Comparison of ENCODE assay signal across 30 cellular contexts in genomic region chr4:68259191-68259590, GRCh38. TPM values are rescaled to one million over a fixed set of nuclear protein-coding genes. Genes with fewer than 3 reads are reported as not detected.
DNase-seq lines count a peak whose midpoint lies in the region; ATAC-seq and TF ChIP-seq lines count a peak whose summit lies in the region.
"Had no signal": no experiment of that assay in that cellular context is flagged by ENCODE, and none has a peak within 500 bp of the region (broad histone marks: within the 10 kb centered on the region; RNA-seq: fewer than 3 reads in every experiment).

No MANE protein-coding gene starts in this region.

- H3K4me3 ChIP-seq in adipocyte (ENCODE audit: low read length) (no peak overlapping the region), lower leg skin (ENCODE audit: low read depth, poor library complexity, severe bottlenecking) (no peak overlapping the region), heart right ventricle (no peak overlapping the region), SK-N-SH (ENCODE audit: low read depth in 2 of 2, low read length in 1 of 2) (no peak overlapping the region)
- H3K4me3 ChIP-seq: BLaER1, GM12878 had no signal

- H3K79me2 ChIP-seq in SK-N-SH (ENCODE audit: insufficient read depth) = no peaks in the 10 kb centered on the region

- H3K9me2 ChIP-seq in SK-N-SH = no peaks in the 10 kb centered on the region

- TF ChIP-seq POLR2A in lower leg skin (IDR thresholded peaks at IDR 0.05) = no peak

- no peak for TF ChIP-seq EP300 in SK-N-SH (IDR thresholded peaks at IDR 0.05; ENCODE audit: borderline replicate concordance in 1 of 2, low read depth in 1 of 2, low read length in 1 of 2)

- H3K4me1 ChIP-seq in adipocyte (ENCODE audit: control insufficient read depth, insufficient read depth, low read length) = no peaks in the 10 kb centered on the region
- H3K4me1 ChIP-seq in foreskin keratinocyte = no peaks in the 10 kb centered on the region
- H3K4me1 ChIP-seq in heart right ventricle = no peaks in the 10 kb centered on the region
- H3K4me1 ChIP-seq in SK-N-SH (ENCODE audit: control insufficient read depth in 1 of 2, insufficient read depth in 2 of 2, low read depth in 1 of 2, low read length in 1 of 2) = no peaks in the 10 kb centered on the region
- H3K4me1 ChIP-seq: BE2C, BLaER1 had no signal

- H3K27ac ChIP-seq in epithelial cell of prostate (peak overlapping the region; percentile 34), foreskin keratinocyte (no peak overlapping the region), heart right ventricle (no peak overlapping the region), SK-N-SH (ENCODE audit: low read depth in 2 of 2, low read length in 1 of 2) (no peak overlapping the region)
- H3K27ac ChIP-seq: BLaER1 had no signal

- intact Hi-C loops in lower leg skin (cut with DNase I; ENCODE audit: low total_unique reads) = no loop called here
- intact Hi-C loops in heart right ventricle (cut with DNase I) = no loop called here

- H2AFZ ChIP-seq in SK-N-SH (ENCODE audit: low read depth) = no peak overlapping the region

- H3K27me3 ChIP-seq in adipocyte (replicated peaks; ENCODE audit: control insufficient read depth, insufficient read depth, low read length) = no peaks in the 10 kb centered on the region
- no peaks in the 10 kb centered on the region for H3K27me3 ChIP-seq in foreskin keratinocyte
- peaks cover 0 to 4% (median 0%) of the 10 kb centered on the region in 7 donors for H3K27me3 ChIP-seq in heart right ventricle
- no peaks in the 10 kb centered on the region; the same call in 1 of the 2 replicates for H3K27me3 ChIP-seq in SK-N-SH (ENCODE audit: insufficient read depth)
- H3K27me3 ChIP-seq: BE2C, BLaER1 had no signal

- H3K9ac ChIP-seq in adipocyte (ENCODE audit: low read length) = no peak overlapping the region
- H3K9ac ChIP-seq in SK-N-SH = no peak overlapping the region
- H3K9ac ChIP-seq: BLaER1 had no signal

- TF ChIP-seq CTCF in foreskin keratinocyte (conservative IDR thresholded peaks at IDR 0.05) (no peak), lower leg skin (IDR thresholded peaks at IDR 0.05) (no peak), heart right ventricle (IDR thresholded peaks at IDR 0.05) (no peak), SK-N-SH (IDR thresholded peaks at IDR 0.05) (no peak)

- no peak for TF ChIP-seq RAD21 in SK-N-SH (IDR thresholded peaks at IDR 0.05; ENCODE audit: low read length)

- peak; percentile 4 for DNase-seq in adipocyte (ENCODE audit: low read depth)
- DNase-seq in amniotic epithelial cell (ENCODE audit: low read depth) = peak; percentile 59
- DNase-seq in epithelial cell of prostate (ENCODE audit: low read depth, low spot score) = no peak
- DNase-seq in foreskin keratinocyte = peak in 1 of 2 donors; percentile 63
- no peak for DNase-seq in lower leg skin (ENCODE audit: low spot score in 2 of 2)
- no peak for DNase-seq in heart right ventricle
- no peak for DNase-seq in SK-N-SH
- no peak for DNase-seq in ecto neural progenitor cell (ENCODE audit: low spot score)
- DNase-seq: 8988T; ACHN; BE2C; C1 segment of cervical spinal cord; CD4-positive, alpha-beta memory T cell; CD4-positive, CD25-positive, alpha-beta regulatory T cell; CD8-positive, alpha-beta memory T cell; COR-L47; DMS 273 treated with DMSO at 0.1 percent for 48 hours; DMS153; DMS53; DMS79; DND-41; EL; GDM1 had no signal

- POLR2A ChIA-PET in SK-N-SH (lab: Yijun Ruan, JAX) = no interaction called here

- H3F3A ChIP-seq in SK-N-SH (replicated peaks; ENCODE audit: insufficient read depth) = no peaks in the 10 kb centered on the region

- H3K4me2 ChIP-seq in SK-N-SH = no peak overlapping the region
- H3K4me2 ChIP-seq: BLaER1 had no signal

- CTCF ChIA-PET in SK-N-SH (lab: Yijun Ruan, JAX) = interaction anchor here (3.3 kb wide), 1 partner anchor 117 kb away, joined by 15 read pairs; no protein-coding TSS in a partner anchor

- H3K9me3 ChIP-seq in adipocyte (ENCODE audit: control insufficient read depth, low read length) = peaks cover 5% of the 10 kb centered on the region
- H3K9me3 ChIP-seq in heart right ventricle = no peaks in the 10 kb centered on the region
- H3K9me3 ChIP-seq in SK-N-SH = no peaks in the 10 kb centered on the region
- H3K9me3 ChIP-seq: BE2C, BLaER1 had no signal

- 50 to 73% methylated on average over 1 of the region's 1 CpG for WGBS in lower leg skin, 2 donors
- WGBS in heart right ventricle, 2 donors = 85 to 86% methylated on average over 1 of the region's 1 CpG
- 10% methylated on average over 1 of the region's 1 CpG for WGBS in SK-N-SH (ENCODE audit: low lambda C conversion rate)

- ATAC-seq in foreskin keratinocyte = peak; percentile 42
- no peak for ATAC-seq in heart right ventricle
- ATAC-seq: GM12878 had no signal

- H3K36me3 ChIP-seq in adipocyte (ENCODE audit: control insufficient read depth, insufficient read depth, low read length, severe bottlenecking) (no peaks in the 10 kb centered on the region), heart right ventricle (no peaks in the 10 kb centered on the region), SK-N-SH (replicated peaks in 1 of 2; ENCODE audit: control insufficient read depth in 1 of 2, insufficient read depth in 2 of 2, low read length in 1 of 2) (no peaks in the 10 kb centered on the region)
- H3K36me3 ChIP-seq: BE2C, BLaER1 had no signal

- no peaks in the 10 kb centered on the region for H4K20me1 ChIP-seq in SK-N-SH (ENCODE audit: insufficient read depth)
- H4K20me1 ChIP-seq: BLaER1 had no signal

TF ChIP-seq in SK-N-SH, 30 proteins besides CTCF, POLR2A, EP300 and RAD21:
- TF ChIP-seq POLR2AphosphoS5 (IDR thresholded peaks at IDR 0.05; ENCODE audit: low read depth, low read length) (no peak), FOXM1 (IDR thresholded peaks at IDR 0.05; ENCODE audit: low read depth) (no peak)

RNA-seq across cellular contexts. Expression of gene TMPRSS11B, which starts 13.7 kb away (rescaled TPM):
- not detected in 2 replicates for total RNA-seq in foreskin keratinocyte
- polyA plus RNA-seq in foreskin keratinocyte = 0.01 TPM in 1 of 2 replicates, not detected in the other
- not detected for total RNA-seq in lower leg skin
- not detected for total RNA-seq in heart right ventricle
- under 1 TPM in 1 of 2 donors, not detected in 1; 0.13 TPM for polyA plus RNA-seq in heart right ventricle
- not detected in 2 replicates for polyA plus RNA-seq in SK-N-SH (2012; rRNA removed)
- not detected in 2 replicates for polyA plus RNA-seq in SK-N-SH (2012; cell fraction: cytosol; rRNA removed)
- polyA plus RNA-seq in SK-N-SH (2012; cell fraction: nucleus; rRNA removed) = not detected in 2 replicates
- total RNA-seq: A673; CD4-positive, alpha-beta memory T cell; CD4-positive, CD25-positive, alpha-beta regulatory T cell; CD8-positive, alpha-beta memory T cell; Daoy; G401; GM12878 had no signal
- polyA plus RNA-seq: AG04450; CD14-positive monocyte; CD4-positive, alpha-beta memory T cell; CD4-positive, CD25-positive, alpha-beta regulatory T cell; CD8-positive, alpha-beta memory T cell; GM12878 had no signal

Comparison
In these comparisons a context has a peak if more than half of its experiments do, and no peak if none do; other contexts are left out.
1. DNase-seq: peak in adipocyte (single experiment) and amniotic epithelial cell (single experiment); none in epithelial cell of prostate (single experiment), lower leg skin (0 of 2), heart right ventricle (0 of 2), SK-N-SH (single experiment) and ecto neural progenitor cell (single experiment).